ENCODE assay signal across 8 cellular contexts in genomic region chrX:1581132-1581531, GRCh38. TPM values are rescaled to one million over a fixed set of nuclear protein-coding genes. Genes with fewer than 3 reads are reported as not detected.
DNase-seq lines count a peak whose midpoint lies in the region; TF ChIP-seq lines count a peak whose summit lies in the region.

No MANE protein-coding gene starts in this region.

- no peak overlapping the region for H3K4me3 Mint-ChIP-seq in immature natural killer cell

- peaks cover 7 to 17% of the 10 kb centered on the region in 2 donors for H3K4me1 Mint-ChIP-seq in immature natural killer cell

- H3K27me3 Mint-ChIP-seq in immature natural killer cell (ENCODE audit: low read depth in 3 of 3), result peaks cover 0 to 1% (median 0%) of the 10 kb centered on the region in 3 donors

- H3K27ac Mint-ChIP-seq in immature natural killer cell, result peak overlapping the region in 3 of 6 donors; percentile 21 to 77 (median 46)

- no peaks in the 10 kb centered on the region for H3K9me3 Mint-ChIP-seq in immature natural killer cell

- no peaks in the 10 kb centered on the region for H3K36me3 Mint-ChIP-seq in immature natural killer cell

- peak; percentile 64 for TF ChIP-seq CTCF in LNCaP clone FGC (IDR thresholded peaks at IDR 0.05; ENCODE audit: control insufficient read depth, extremely low read depth, insufficient read depth)

- DNase-seq in NCI-H748 (lab: John Stamatoyannopoulos, UW; ENCODE audit: unreplicated experiment) (peak; percentile 36), NCI-H748 treated with DMSO at 0.1 percent for 48 hours (lab: John Stamatoyannopoulos, UW) (no peak), LNCaP clone FGC (ENCODE audit: low read depth) (no peak), SW480 (ENCODE audit: low spot score) (peak; percentile 60), immature natural killer cell (peak; percentile 73 to 79 (median 75)), putamen (ENCODE audit: low spot score) (no peak)
- peak; percentile 39 for DNase-seq in activated naive CD8-positive, alpha-beta T cell treated with anti-CD3 and anti-CD28 coated beads, Interleukin-2, amount 50 U/mL, for 16 hours (ENCODE audit: low read depth, low spot score)
- peak; percentile 82 for DNase-seq in stimulated activated CD4-positive, alpha-beta T cell treated with anti-CD3 and anti-CD28 coated beads, Interleukin-4, amount 100 ng/mL, for 24 hours

- no peak overlapping the region for H3K4me3 ChIP-seq in LNCaP clone FGC (ENCODE audit: low read depth, low read length)

RNA-seq across cellular contexts. Expression of gene AKAP17A, which starts 10.3 kb away (rescaled TPM):
- polyA plus RNA-seq in immature natural killer cell, result 10 to 100 TPM; 13.3 to 50.1 (median 15.4) TPM

RNA-seq across cellular contexts. Expression of gene ASMT, which starts 33.7 kb away (rescaled TPM):
- polyA plus RNA-seq in immature natural killer cell, result not detected

RNA-seq across cellular contexts. Expression of gene P2RY8, which starts 44.1 kb away (rescaled TPM):
- 100 to 1,000 TPM in 2 of 3 donors, 10 to 100 TPM in 1; 96.8 to 232 (median 119) TPM for polyA plus RNA-seq in immature natural killer cell

Comparison
In these comparisons a context has a peak if more than half of its experiments do, and no peak if none do; other contexts are left out.
1. DNase-seq: peak in NCI-H748 (single experiment), SW480 (single experiment), activated naive CD8-positive, alpha-beta T cell treated with anti-CD3 and anti-CD28 coated beads, Interleukin-2, amount 50 U/mL, for 16 hours (single experiment), immature natural killer cell (3 of 3) and stimulated activated CD4-positive, alpha-beta T cell treated with anti-CD3 and anti-CD28 coated beads, Interleukin-4, amount 100 ng/mL, for 24 hours (single experiment); none in NCI-H748 treated with DMSO at 0.1 percent for 48 hours (single experiment), LNCaP clone FGC (single experiment) and putamen (single experiment).